ENCODE assay signal across 39 cellular contexts in genomic region chr3:170797685-170798084, GRCh38.
"Had no signal": no experiment of that assay in that cellular context is flagged by ENCODE, and none has a peak within 500 bp of the region (broad histone marks: within the 10 kb centered on the region; RNA-seq: fewer than 3 reads in every experiment).

No MANE protein-coding gene starts in this region.

- DNase-seq: activated effector memory CD4-positive, alpha-beta T cell treated with anti-CD3 and anti-CD28 coated beads, Interleukin-2, amount 50 U/mL, for 16 hours; activated effector memory CD4-positive, alpha-beta T cell treated with Interleukin-2 at 50 U/mL for 16 hours; activated gamma-delta T cell; activated gamma-delta T cell treated with Interleukin-2 at 50 U/mL for 16 hours; activated naive CD4-positive, alpha-beta T cell; activated naive CD4-positive, alpha-beta T cell treated with anti-CD3 and anti-CD28 coated beads for 36 hours; activated naive CD4-positive, alpha-beta T cell treated with anti-CD3 and anti-CD28 coated beads, Interleukin-2, amount 10 ng/mL, durations not matched to agents 7 days and 5 days; activated naive CD4-positive, alpha-beta T cell treated with anti-CD3 and anti-CD28 coated beads, Interleukin-2, amount 50 U/mL, for 16 hours; activated naive CD4-positive, alpha-beta T cell treated with Interleukin-2 at 50 U/mL for 16 hours; activated naive CD8-positive, alpha-beta T cell treated with anti-CD3 and anti-CD28 coated beads for 36 hours; activated naive CD8-positive, alpha-beta T cell treated with anti-CD3 and anti-CD28 coated beads, Interleukin-2, amount 10 ng/mL, durations not matched to agents 7 days and 5 days; activated naive CD8-positive, alpha-beta T cell treated with anti-CD3 and anti-CD28 coated beads, Interleukin-2, amount 50 U/mL, for 24 hours; activated T-cell treated with anti-CD3 and anti-CD28 coated beads, Interleukin-2, amount 50 U/mL, for 24 hours; activated T-cell treated with anti-CD3 and anti-CD28 coated beads, Interleukin-2, amount 50 U/mL, for 4 hours; activated T-cell treated with anti-CD3 and anti-CD28 coated beads, Interleukin-2, amount 50 U/mL, for 48 hours; activated T-cell treated with anti-CD3 and anti-CD28 coated beads, Interleukin-2, amount 50 U/mL, for 72 hours; adrenal gland; amniotic stem cell; amygdala; anterior cingulate cortex; aorta; body of pancreas; brain microvascular endothelial cell; caudate nucleus; central memory CD4-positive, alpha-beta T cell; cerebellar nuclear complex had no signal

- H3K27ac Mint-ChIP-seq: activated naive CD4-positive, alpha-beta T cell treated with anti-CD3 and anti-CD28 coated beads for 36 hours; activated naive CD4-positive, alpha-beta T cell treated with anti-CD3 and anti-CD28 coated beads, Interleukin-2, amount 10 ng/mL, durations not matched to agents 7 days and 5 days; activated naive CD4-positive, alpha-beta T cell treated with anti-CD3 and anti-CD28 coated beads, Interleukin-2, amount 50 U/mL, for 24 hours; activated naive CD4-positive, alpha-beta T cell treated with anti-CD3 and anti-CD28 coated beads, Interleukin-2, amount 50 U/mL, for 72 hours; activated naive CD8-positive, alpha-beta T cell; activated naive CD8-positive, alpha-beta T cell treated with anti-CD3 and anti-CD28 coated beads for 36 hours; activated naive CD8-positive, alpha-beta T cell treated with anti-CD3 and anti-CD28 coated beads, Interleukin-2, amount 10 ng/mL, durations not matched to agents 7 days and 5 days; activated naive CD8-positive, alpha-beta T cell treated with anti-CD3 and anti-CD28 coated beads, Interleukin-2, amount 50 U/mL, for 24 hours; activated T-cell treated with anti-CD3 and anti-CD28 coated beads, Interleukin-2, amount 50 U/mL, for 24 hours; activated T-cell treated with anti-CD3 and anti-CD28 coated beads, Interleukin-2, amount 50 U/mL, for 72 hours; activated T-helper 1 cell treated with anti-CD3 and anti-CD28 coated beads, Interleukin-12 subunit alpha, Interleukin-12 subunit beta, Interleukin-2, Interleukin-4 antibody, amounts not matched to agents 30 ng/mL and 10 ng/mL and 1 ng/mL, durations not matched to agents 14 hours and 24 hours and 36 hours; activated T-helper 17 cell treated with anti-CD3 and anti-CD28 coated beads, Interleukin-2, amount 50 U/mL, for 72 hours; activated T-helper 2 cell treated with anti-CD3 and anti-CD28 coated beads, Interferon-gamma antibody, Interleukin-2, Interleukin-4, amounts not matched to agents 10 μg/mL and 5 μg/mL and 100 μg/mL, durations not matched to agents 14 hours and 24 hours and 36 hours; brain had no signal

- H3K9me3 ChIP-seq: adrenal gland, ascending aorta, body of pancreas, breast epithelium had no signal

- H3K27me3 ChIP-seq: adrenal gland, ascending aorta, body of pancreas, brain microvascular endothelial cell, breast epithelium, cardiac muscle cell had no signal

- H3K4me3 Mint-ChIP-seq: activated naive CD4-positive, alpha-beta T cell treated with anti-CD3 and anti-CD28 coated beads for 36 hours; activated naive CD4-positive, alpha-beta T cell treated with anti-CD3 and anti-CD28 coated beads, Interleukin-2, amount 10 ng/mL, durations not matched to agents 7 days and 5 days; activated naive CD4-positive, alpha-beta T cell treated with anti-CD3 and anti-CD28 coated beads, Interleukin-2, amount 50 U/mL, for 24 hours; activated naive CD8-positive, alpha-beta T cell; activated naive CD8-positive, alpha-beta T cell treated with anti-CD3 and anti-CD28 coated beads for 36 hours; activated naive CD8-positive, alpha-beta T cell treated with anti-CD3 and anti-CD28 coated beads, Interleukin-2, amount 10 ng/mL, durations not matched to agents 7 days and 5 days; activated naive CD8-positive, alpha-beta T cell treated with anti-CD3 and anti-CD28 coated beads, Interleukin-2, amount 50 U/mL, for 24 hours; activated T-cell treated with anti-CD3 and anti-CD28 coated beads, Interleukin-2, amount 50 U/mL, for 24 hours; activated T-cell treated with anti-CD3 and anti-CD28 coated beads, Interleukin-2, amount 50 U/mL, for 4 hours; activated T-cell treated with anti-CD3 and anti-CD28 coated beads, Interleukin-2, amount 50 U/mL, for 72 hours; activated T-helper 1 cell treated with anti-CD3 and anti-CD28 coated beads, Interleukin-12 subunit alpha, Interleukin-12 subunit beta, Interleukin-2, Interleukin-4 antibody, amounts not matched to agents 30 ng/mL and 10 ng/mL and 1 ng/mL, durations not matched to agents 14 hours and 24 hours and 36 hours; activated T-helper 17 cell treated with anti-CD3 and anti-CD28 coated beads, Interleukin-2, amount 50 U/mL, for 72 hours; brain; central memory CD8-positive, alpha-beta T cell had no signal

- H3K4me1 ChIP-seq: adrenal gland, ascending aorta, body of pancreas, breast epithelium had no signal

- H3K9me3 Mint-ChIP-seq: activated naive CD4-positive, alpha-beta T cell treated with anti-CD3 and anti-CD28 coated beads for 36 hours; activated naive CD4-positive, alpha-beta T cell treated with anti-CD3 and anti-CD28 coated beads, Interleukin-2, amount 10 ng/mL, durations not matched to agents 7 days and 5 days; activated naive CD4-positive, alpha-beta T cell treated with anti-CD3 and anti-CD28 coated beads, Interleukin-2, amount 50 U/mL, for 24 hours; activated naive CD4-positive, alpha-beta T cell treated with anti-CD3 and anti-CD28 coated beads, Interleukin-2, amount 50 U/mL, for 72 hours; activated naive CD8-positive, alpha-beta T cell treated with anti-CD3 and anti-CD28 coated beads for 36 hours; activated T-cell treated with anti-CD3 and anti-CD28 coated beads, Interleukin-2, amount 50 U/mL, for 4 hours; activated T-cell treated with anti-CD3 and anti-CD28 coated beads, Interleukin-2, amount 50 U/mL, for 72 hours; activated T-helper 1 cell treated with anti-CD3 and anti-CD28 coated beads, Interleukin-12 subunit alpha, Interleukin-12 subunit beta, Interleukin-2, Interleukin-4 antibody, amounts not matched to agents 30 ng/mL and 10 ng/mL and 1 ng/mL, durations not matched to agents 14 hours and 24 hours and 36 hours; activated T-helper 17 cell treated with anti-CD3 and anti-CD28 coated beads, Interleukin-2, amount 50 U/mL, for 72 hours; activated T-helper 2 cell treated with anti-CD3 and anti-CD28 coated beads, Interferon-gamma antibody, Interleukin-2, Interleukin-4, amounts not matched to agents 10 μg/mL and 5 μg/mL and 100 μg/mL, durations not matched to agents 14 hours and 24 hours and 36 hours; central memory CD8-positive, alpha-beta T cell had no signal

- FAIRE-seq: astrocyte, bronchial epithelial cell had no signal

- H3K4me3 ChIP-seq: adrenal gland, ascending aorta, body of pancreas, breast epithelium, cardiac muscle cell had no signal

- H3K27ac ChIP-seq: adrenal gland, ascending aorta, body of pancreas, brain microvascular endothelial cell, breast epithelium, cardiac muscle cell had no signal

- ATAC-seq: activated naive CD4-positive, alpha-beta T cell treated with anti-CD3 and anti-CD28 coated beads, Interleukin-2, amount 50 U/mL, for 72 hours; activated naive CD8-positive, alpha-beta T cell treated with anti-CD3 and anti-CD28 coated beads, Interleukin-2, amount 50 U/mL, for 24 hours; activated T-cell treated with anti-CD3 and anti-CD28 coated beads, Interleukin-2, amount 50 U/mL, for 4 hours; activated T-cell treated with anti-CD3 and anti-CD28 coated beads, Interleukin-2, amount 50 U/mL, for 72 hours; activated T-helper 17 cell treated with anti-CD3 and anti-CD28 coated beads, Interleukin-2, amount 50 U/mL, for 72 hours; body of pancreas had no signal

- H3K4me1 Mint-ChIP-seq: activated naive CD4-positive, alpha-beta T cell treated with anti-CD3 and anti-CD28 coated beads, Interleukin-2, amount 10 ng/mL, durations not matched to agents 7 days and 5 days; activated naive CD4-positive, alpha-beta T cell treated with anti-CD3 and anti-CD28 coated beads, Interleukin-2, amount 50 U/mL, for 24 hours; activated naive CD8-positive, alpha-beta T cell treated with anti-CD3 and anti-CD28 coated beads for 36 hours; activated naive CD8-positive, alpha-beta T cell treated with anti-CD3 and anti-CD28 coated beads, Interleukin-2, amount 10 ng/mL, durations not matched to agents 7 days and 5 days; activated naive CD8-positive, alpha-beta T cell treated with anti-CD3 and anti-CD28 coated beads, Interleukin-2, amount 50 U/mL, for 24 hours; activated T-helper 17 cell treated with anti-CD3 and anti-CD28 coated beads, Interleukin-2, amount 50 U/mL, for 72 hours; brain; central memory CD8-positive, alpha-beta T cell had no signal

- H3K36me3 ChIP-seq: adrenal gland, ascending aorta, brain microvascular endothelial cell, breast epithelium, cardiac muscle cell had no signal

- H3K36me3 Mint-ChIP-seq: activated naive CD4-positive, alpha-beta T cell treated with anti-CD3 and anti-CD28 coated beads, Interleukin-2, amount 10 ng/mL, durations not matched to agents 7 days and 5 days; activated naive CD4-positive, alpha-beta T cell treated with anti-CD3 and anti-CD28 coated beads, Interleukin-2, amount 50 U/mL, for 24 hours; activated naive CD4-positive, alpha-beta T cell treated with anti-CD3 and anti-CD28 coated beads, Interleukin-2, amount 50 U/mL, for 72 hours; activated naive CD8-positive, alpha-beta T cell; activated naive CD8-positive, alpha-beta T cell treated with anti-CD3 and anti-CD28 coated beads for 36 hours; activated naive CD8-positive, alpha-beta T cell treated with anti-CD3 and anti-CD28 coated beads, Interleukin-2, amount 10 ng/mL, durations not matched to agents 7 days and 5 days; brain had no signal
